ENCODE assay signal across 14 cellular contexts in genomic region chr5:139849501-139849900, GRCh38. TPM values are rescaled to one million over a fixed set of nuclear protein-coding genes. Genes with fewer than 3 reads are reported as not detected.
A peak's percentile ranks its signal among the peaks of the same experiment; 100 is the strongest.
DNase-seq lines count a peak whose midpoint lies in the region; ATAC-seq and TF ChIP-seq lines count a peak whose summit lies in the region.
"Had no signal": no experiment of that assay in that cellular context is flagged by ENCODE, and none has a peak within 500 bp of the region (broad histone marks: within the 10 kb centered on the region; RNA-seq: fewer than 3 reads in every experiment).

No MANE protein-coding gene starts in this region.

- peak overlapping the region; percentile 85 to 91 for H3K27ac ChIP-seq in breast epithelium
- H3K27ac ChIP-seq in mesodermal cell (ENCODE audit: low read depth, low read length, severe bottlenecking), result peak overlapping the region; percentile 16
- H3K27ac ChIP-seq in thoracic aorta, result peak overlapping the region; percentile 8 to 60
- H3K27ac ChIP-seq in mesendoderm (ENCODE audit: low read depth, low read length), result no peak overlapping the region
- H3K27ac ChIP-seq: hepatocyte, VCaP had no signal

- H3K4me1 Mint-ChIP-seq in MCF 10A (ENCODE audit: insufficient read depth, unreplicated experiment), result peaks cover 6% of the 10 kb centered on the region
- peaks cover 14% of the 10 kb centered on the region for H3K4me1 Mint-ChIP-seq in activated B cell treated with CpG ODN at 0.5 μM for 24 hours

- no peak overlapping the region for H3K9ac ChIP-seq in mesendoderm (ENCODE audit: low read length)

- H3K23ac ChIP-seq in mesendoderm (ENCODE audit: low read length), result no peak overlapping the region

- no peak overlapping the region for H2BK15ac ChIP-seq in mesendoderm (replicated peaks; ENCODE audit: low read depth)

- H3K27me3 Mint-ChIP-seq in MCF 10A (ENCODE audit: insufficient read depth, unreplicated experiment) (peaks cover 13% of the 10 kb centered on the region), activated B cell treated with CpG ODN at 0.5 μM for 24 hours (peaks cover 4% of the 10 kb centered on the region)

- H3K4me3 Mint-ChIP-seq in MCF 10A (ENCODE audit: unreplicated experiment), result no peak overlapping the region
- H3K4me3 Mint-ChIP-seq in activated B cell treated with CpG ODN at 0.5 μM for 24 hours, result peak overlapping the region; percentile 84

- H3K56ac ChIP-seq in mesendoderm (ENCODE audit: low read length), result no peak overlapping the region

- H3K4ac ChIP-seq in mesendoderm (ENCODE audit: low read depth, low read length), result no peak overlapping the region

- H3K27ac Mint-ChIP-seq in MCF 10A (ENCODE audit: low read depth, unreplicated experiment) (no peak overlapping the region), activated B cell treated with CpG ODN at 0.5 μM for 24 hours (peak overlapping the region; percentile 54)

- H3K79me2 ChIP-seq in mesendoderm (ENCODE audit: control insufficient read depth, insufficient read depth, low read length), result no peaks in the 10 kb centered on the region
- H3K79me2 ChIP-seq: hepatocyte had no signal

- no TSS peak for BruUV-seq in MCF 10A (replicated peaks; lab: Mats Ljungman, UMichigan)

- POLR2A ChIA-PET in MCF 10A (lab: Yijun Ruan, JAX), result interaction anchor here (0.6 to 1.4 kb wide), 3 partner anchors 17 to 66 kb away, joined by 3 to 4 read pairs (median 3); no protein-coding TSS in a partner anchor
- POLR2A ChIA-PET in activated B cell treated with CpG ODN at 0.5 μM for 24 hours (lab: Charles Lee), result interaction anchor here (1.8 kb wide), 1 partner anchor 200 kb away, joined by 4 read pairs; no protein-coding TSS in a partner anchor

- CTCF ChIA-PET in MCF 10A (lab: Yijun Ruan, JAX), result interaction anchor here (0.6 to 5.5 kb wide), 8 partner anchors 13 to 120 kb away, joined by 3 to 54 read pairs (median 4); no protein-coding TSS in a partner anchor
- CTCF ChIA-PET in activated B cell treated with CpG ODN at 0.5 μM for 24 hours (lab: Charles Lee), result interaction anchor here (1.2 to 1.7 kb wide), 2 partner anchors 62 to 119 kb away, joined by 3 to 5 read pairs; no protein-coding TSS in a partner anchor

- no peak for DNase-seq in breast epithelium (ENCODE audit: low spot score in 2 of 2)
- DNase-seq in MCF 10A (ENCODE audit: unreplicated experiment), result no peak
- DNase-seq in activated B cell treated with CpG ODN at 0.5 μM for 24 hours, result no peak
- DNase-seq in thoracic aorta (ENCODE audit: low spot score), result no peak
- no peak for DNase-seq in mesendoderm
- no peak for DNase-seq in NCI-H1436 (lab: John Stamatoyannopoulos, UW)
- DNase-seq: NK-92 treated with Interleukin-12 subunit alpha and Interleukin-12 subunit beta, amount 100 ng/mL, for 24 hours; stomach had no signal

- H3K9me3 ChIP-seq in breast epithelium, result no peaks in the 10 kb centered on the region
- H3K9me3 ChIP-seq in mesodermal cell (ENCODE audit: control insufficient read depth, low read length), result no peaks in the 10 kb centered on the region
- no peaks in the 10 kb centered on the region for H3K9me3 ChIP-seq in thoracic aorta
- H3K9me3 ChIP-seq: sigmoid colon, stomach had no signal

- no peaks in the 10 kb centered on the region for H3K27me3 ChIP-seq in breast epithelium
- H3K27me3 ChIP-seq in thoracic aorta (replicated peaks; ENCODE audit: insufficient read depth), result no peaks in the 10 kb centered on the region
- peaks cover 12% of the 10 kb centered on the region for H3K27me3 ChIP-seq in mesendoderm (ENCODE audit: insufficient read depth, low read length, poor library complexity)
- H3K27me3 ChIP-seq: dorsolateral prefrontal cortex, sigmoid colon had no signal

- H3K4me1 ChIP-seq in breast epithelium (no peaks in the 10 kb centered on the region), mesodermal cell (ENCODE audit: control insufficient read depth, insufficient read depth, low read length, poor library complexity, severe bottlenecking) (no peaks in the 10 kb centered on the region), thoracic aorta (ENCODE audit: control insufficient read depth in 1 of 2, low read depth in 2 of 2) (no peaks in the 10 kb centered on the region), mesendoderm (ENCODE audit: control insufficient read depth, low read depth, low read length) (no peaks in the 10 kb centered on the region)

- intact Hi-C loops in breast epithelium (cut with DNase I; ENCODE audit: low total_unique reads), result loop anchor here (5.0 kb wide), 1 partner anchor 62 kb away; no protein-coding TSS in a partner anchor
- intact Hi-C loops in MCF 10A (cut with micrococcal nuclease), result no loop called here
- intact Hi-C loops in activated B cell treated with CpG ODN at 0.5 μM for 24 hours (cut with micrococcal nuclease), result loop anchor here (5.0 to 10.0 kb wide), 4 partner anchors 118 to 865 kb away; no protein-coding TSS in a partner anchor

- TF ChIP-seq CTCF in breast epithelium (IDR thresholded peaks at IDR 0.05) (no peak), MCF 10A (IDR thresholded peaks at IDR 0.05; ENCODE audit: unreplicated experiment) (no peak), activated B cell treated with CpG ODN at 0.5 μM for 24 hours (IDR thresholded peaks at IDR 0.05) (no peak), thoracic aorta (IDR thresholded peaks at IDR 0.05) (no peak)

- H4K5ac ChIP-seq in mesendoderm (ENCODE audit: low read length), result no peak overlapping the region

- H3K18ac ChIP-seq in mesendoderm (ENCODE audit: low read length), result no peak overlapping the region

- no peak for TF ChIP-seq POLR2A in breast epithelium (IDR thresholded peaks at IDR 0.05)

- H3K36me3 ChIP-seq in breast epithelium, result no peaks in the 10 kb centered on the region
- no peaks in the 10 kb centered on the region for H3K36me3 ChIP-seq in mesodermal cell (ENCODE audit: control insufficient read depth, insufficient read depth, low read length)
- H3K36me3 ChIP-seq in thoracic aorta, result no peaks in the 10 kb centered on the region
- H3K36me3 ChIP-seq in mesendoderm (ENCODE audit: control insufficient read depth, insufficient read depth, low read length), result no peaks in the 10 kb centered on the region

- no peak overlapping the region for H2BK120ac ChIP-seq in mesendoderm (ENCODE audit: low read depth, low read length)

- H3K9me3 Mint-ChIP-seq in MCF 10A (ENCODE audit: unreplicated experiment), result no peaks in the 10 kb centered on the region
- no peaks in the 10 kb centered on the region for H3K9me3 Mint-ChIP-seq in activated B cell treated with CpG ODN at 0.5 μM for 24 hours

- H3K4me3 ChIP-seq in breast epithelium (no peak overlapping the region), mesodermal cell (ENCODE audit: extremely low read depth, insufficient read depth, low read length, poor library complexity, severe bottlenecking) (no peak overlapping the region), thoracic aorta (no peak overlapping the region), mesendoderm (ENCODE audit: low read length) (no peak overlapping the region)
- H3K4me3 ChIP-seq: hepatocyte had no signal

- no peak overlapping the region for H2AK5ac ChIP-seq in mesendoderm (ENCODE audit: low read length)

- 82 to 84% methylated on average over 6 to 7 of the region's 7 CpGs for WGBS in mesodermal cell (ENCODE audit: insufficient coverage in 2 of 2), 2 experiments
- WGBS in mesendoderm (ENCODE audit: extremely low coverage, insufficient coverage, low lambda C conversion rate), result no CpG with 5 or more reads among the region's 7 CpGs

- no peaks in the 10 kb centered on the region for H3K36me3 Mint-ChIP-seq in MCF 10A (ENCODE audit: insufficient read depth, unreplicated experiment)
- H3K36me3 Mint-ChIP-seq in activated B cell treated with CpG ODN at 0.5 μM for 24 hours (ENCODE audit: low read depth), result no peaks in the 10 kb centered on the region

- H4K8ac ChIP-seq in mesendoderm (ENCODE audit: low read depth, low read length), result no peak overlapping the region

- ATAC-seq in activated B cell treated with CpG ODN at 0.5 μM for 24 hours (ENCODE audit: low read depth), result no peak
- ATAC-seq in thoracic aorta (ENCODE audit: insufficient number of reproducible peaks, low FRiP score, low read depth), result no peak
- no peak for ATAC-seq in HG02571 (IDR thresholded peaks at IDR 0.05; ENCODE audit: unreplicated experiment)

- no peak overlapping the region for H3K4me2 ChIP-seq in mesendoderm (ENCODE audit: low read length)

- H3K79me1 ChIP-seq in mesendoderm (ENCODE audit: low read length), result no peaks in the 10 kb centered on the region

- H2BK5ac ChIP-seq in mesendoderm (ENCODE audit: low read length), result no peak overlapping the region

RNA-seq across cellular contexts. Expression of gene PSD2, which starts 53.9 kb away (rescaled TPM):
- total RNA-seq in breast epithelium (1 to 10 TPM in 1 of 3 donors, under 1 TPM in 1, not detected in 1; 0.66 to 1.8 TPM), MCF 10A (2022) (not detected in 2 replicates), activated B cell treated with CpG ODN at 0.5 μM for 24 hours (not detected in 2 replicates), thoracic aorta (under 1 TPM; 0.14 to 0.41 TPM)
- 2.1 TPM for polyA plus RNA-seq in mesodermal cell (2013, experiment 1 of 2)
- 1.3 TPM for polyA plus RNA-seq in mesodermal cell (2013, experiment 2 of 2)
- 0.04 TPM for polyA plus RNA-seq in mesendoderm (2013, experiment 1 of 2)
- polyA plus RNA-seq in mesendoderm (2013, experiment 2 of 2), result 0.03 TPM
- total RNA-seq: hepatocyte had no signal
- polyA plus RNA-seq: hepatocyte had no signal
